ENCODE assay signal across 21 cellular contexts in the genomic region with DNA sequence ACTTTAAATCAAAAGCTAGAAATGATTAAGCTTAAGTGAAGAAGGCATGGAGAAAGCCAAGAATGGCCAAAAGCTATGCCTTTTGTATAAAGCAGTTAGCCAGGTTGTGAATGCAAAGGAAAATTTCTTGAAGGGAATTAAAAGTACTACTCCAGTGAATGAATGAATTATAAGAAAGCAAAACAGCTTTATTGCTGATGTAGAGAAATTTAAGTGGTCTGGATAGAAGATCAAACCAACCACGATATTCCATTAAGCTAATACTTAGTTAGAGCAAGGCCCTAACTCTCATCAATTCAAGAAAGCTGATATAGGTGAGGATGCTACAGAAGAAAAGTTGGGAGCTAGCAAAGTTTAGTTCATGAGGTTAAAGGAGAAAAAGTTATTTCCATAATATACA.
DNase-seq lines count a peak whose midpoint lies in the region; ATAC-seq, FAIRE-seq and TF ChIP-seq lines count a peak whose summit lies in the region.
"Had no signal": no experiment of that assay in that cellular context is flagged by ENCODE, and none has a peak within 500 bp of the region (broad histone marks: within the 10 kb centered on the region; RNA-seq: fewer than 3 reads in every experiment).

No MANE protein-coding gene starts in this region.

- H3K27me3 ChIP-seq in Karpas-422 (ENCODE audit: low read length) (no peaks in the 10 kb centered on the region), K562 (ENCODE audit: control insufficient read depth in 2 of 2, insufficient read depth in 2 of 2, low read length in 2 of 2) (no peaks in the 10 kb centered on the region)
- H3K27me3 ChIP-seq: BLaER1 treated with 17β-estradiol and CSF1 and Interleukin-3, amounts not matched to agents 10 nM and 100 nM had no signal

- 14% methylated on average over 1 of the region's 1 CpG for WGBS in A549 (ENCODE audit: missing lambda C conversion rate)
- WGBS in K562 (ENCODE audit: insufficient coverage, low coverage, missing lambda C conversion rate) = 6% methylated on average over 1 of the region's 1 CpG

- H3K9me3 ChIP-seq in A549 (no peaks in the 10 kb centered on the region), Karpas-422 (ENCODE audit: low read length) (no peaks in the 10 kb centered on the region; the same call in 1 of the 2 replicates), K562 (replicated peaks; ENCODE audit: control insufficient read depth, insufficient read depth, low read depth, low read length) (no peaks in the 10 kb centered on the region)
- H3K9me3 ChIP-seq: BLaER1 treated with 17β-estradiol and CSF1 and Interleukin-3, amounts not matched to agents 10 nM and 100 nM; Caco-2 had no signal

- TF ChIP-seq POLR2A in A549 (IDR thresholded peaks at IDR 0.05; ENCODE audit: low read length) (no peak), H54 (IDR thresholded peaks at IDR 0.05; ENCODE audit: low read depth, low read length) (no peak), K562 (conservative IDR thresholded peaks at IDR 0.05) (no peak)

- H3K79me2 ChIP-seq in Karpas-422 (ENCODE audit: low read length) = no peaks in the 10 kb centered on the region
- no peaks in the 10 kb centered on the region for H3K79me2 ChIP-seq in K562 (ENCODE audit: control insufficient read depth, insufficient read depth, low read length)

- FAIRE-seq in A549 (lab: Jason Lieb, UNC) (no peak), H54 (lab: Jason Lieb, UNC) (peak; percentile 61), K562 (lab: Jason Lieb, UNC) (no peak)
- FAIRE-seq: A204.1, D721Med, G401.6, GM12891, GM19239 had no signal

- TF ChIP-seq CTCF in A549 (IDR thresholded peaks at IDR 0.05) = no peak
- TF ChIP-seq CTCF in K562 (IDR thresholded peaks at IDR 0.05 in 2 of 3, conservative IDR thresholded peaks at IDR 0.05 in 1 of 3; ENCODE audit: insufficient read depth in 2 of 3, low read depth in 1 of 3, low read length in 3 of 3) = no peak

- BruUV-seq in K562 (replicated peaks; lab: Mats Ljungman, UMichigan) = no TSS peak

- TF ChIP-seq RAD21 in A549 (conservative IDR thresholded peaks at IDR 0.05 in 1 of 2, IDR thresholded peaks at IDR 0.05 in 1 of 2) = no peak
- no peak for TF ChIP-seq RAD21 in K562 (CRISPR knock-in tag; conservative IDR thresholded peaks at IDR 0.05 in 1 of 2, IDR thresholded peaks at IDR 0.05 in 1 of 2)

- H2AFZ ChIP-seq in Karpas-422 (ENCODE audit: low read length) (peak overlapping the region; percentile 84), K562 (ENCODE audit: low read depth, low read length) (0 out of 2 replicates have a peak overlapping the region, but pooled peaks have one; percentile 1)

- no peaks in the 10 kb centered on the region for H3K9me2 ChIP-seq in Karpas-422 (replicated peaks; ENCODE audit: insufficient read depth, low read length)

- intact Hi-C loops in K562 (cut with micrococcal nuclease) = loop anchor here (10.0 kb wide), 1 partner anchor 72 kb away; no protein-coding TSS in a partner anchor

- POLR2A ChIA-PET in A549 (lab: Yijun Ruan, JAX) (no interaction called here), K562 (lab: Yijun Ruan, JAX) (no interaction called here)

- H3K4me3 ChIP-seq in A549 (no peak overlapping the region), Karpas-422 (ENCODE audit: low read length) (no peak overlapping the region), K562 (no peak overlapping the region)
- H3K4me3 ChIP-seq: BLaER1 treated with 17β-estradiol and CSF1 and Interleukin-3, amounts not matched to agents 10 nM and 100 nM had no signal

- CTCF ChIA-PET in A549 (lab: Yijun Ruan, JAX) = no interaction called here
- CTCF ChIA-PET in K562 (lab: Yijun Ruan, JAX; ENCODE audit: low intra/inter-chr PET ratio) = no interaction called here

- H4K20me1 ChIP-seq in Karpas-422 (ENCODE audit: insufficient read depth, low read depth, low read length) = no peaks in the 10 kb centered on the region
- no peaks in the 10 kb centered on the region for H4K20me1 ChIP-seq in K562 (replicated peaks; ENCODE audit: control insufficient read depth, insufficient read depth, low read length)
- H4K20me1 ChIP-seq: BLaER1 treated with 17β-estradiol and CSF1 and Interleukin-3, amounts not matched to agents 10 nM and 100 nM had no signal

- DNase-seq in A549 (ENCODE audit: low read depth in 1 of 2, low spot score in 1 of 2) = no peak
- no peak for DNase-seq in H54 (ENCODE audit: insufficient read length, low spot score)
- no peak for DNase-seq in Karpas-422
- no peak for DNase-seq in K562 (ENCODE audit: extremely low read depth in 1 of 4, low spot score in 3 of 4)
- no peak for DNase-seq in AG20443 (ENCODE audit: low spot score)
- no peak for DNase-seq in Ammon's horn (ENCODE audit: low spot score)
- DNase-seq in OCI-M1 (lab: John Stamatoyannopoulos, UW) = no peak
- DNase-seq: 8988T; Caco-2; Calu3; CD4-positive, alpha-beta T cell; CD8-positive, alpha-beta T cell; DMS79 treated with DMSO at 0.1 percent for 48 hours; GF-D8 had no signal

- no peaks in the 10 kb centered on the region for H3K4me1 ChIP-seq in A549
- H3K4me1 ChIP-seq in Karpas-422 (ENCODE audit: low read length) = no peaks in the 10 kb centered on the region
- no peaks in the 10 kb centered on the region for H3K4me1 ChIP-seq in K562 (replicated peaks in 1 of 2; ENCODE audit: control insufficient read depth in 2 of 2, insufficient read depth in 2 of 2, low read length in 2 of 2)
- H3K4me1 ChIP-seq: Caco-2 had no signal

- no peak overlapping the region for H3K9ac ChIP-seq in Karpas-422 (ENCODE audit: low read length)
- H3K9ac ChIP-seq in K562 (ENCODE audit: insufficient read depth in 1 of 2, low read depth in 2 of 2, low read length in 2 of 2) = no peak overlapping the region
- H3K9ac ChIP-seq: BLaER1 treated with 17β-estradiol and CSF1 and Interleukin-3, amounts not matched to agents 10 nM and 100 nM had no signal

- no peak for TF ChIP-seq EP300 in A549 (IDR thresholded peaks at IDR 0.05)
- TF ChIP-seq EP300 in K562 (IDR thresholded peaks at IDR 0.05; ENCODE audit: low read length) = no peak

- no peak overlapping the region for H3K4me2 ChIP-seq in A549
- no peak overlapping the region for H3K4me2 ChIP-seq in Karpas-422 (ENCODE audit: low read depth, low read length, poor library complexity, severe bottlenecking)
- H3K4me2 ChIP-seq in K562 (ENCODE audit: insufficient read depth, low read length) = no peak overlapping the region
- H3K4me2 ChIP-seq: BLaER1 treated with 17β-estradiol and CSF1 and Interleukin-3, amounts not matched to agents 10 nM and 100 nM had no signal

- H3K36me3 ChIP-seq in Karpas-422 (ENCODE audit: insufficient read depth, low read length) (no peaks in the 10 kb centered on the region), K562 (ENCODE audit: control insufficient read depth, insufficient read depth, low read length) (no peaks in the 10 kb centered on the region)
- H3K36me3 ChIP-seq: BLaER1 treated with 17β-estradiol and CSF1 and Interleukin-3, amounts not matched to agents 10 nM and 100 nM had no signal

- H3K27ac ChIP-seq in A549 (no peak overlapping the region), Karpas-422 (ENCODE audit: low read length) (no peak overlapping the region), K562 (ENCODE audit: extremely low read depth, low read depth, low read length) (no peak overlapping the region)
- H3K27ac ChIP-seq: BLaER1 treated with 17β-estradiol and CSF1 and Interleukin-3, amounts not matched to agents 10 nM and 100 nM; C4-2B had no signal

- ATAC-seq in A549 = no peak
- ATAC-seq in K562 = no peak
- ATAC-seq: CD8-positive, alpha-beta T cell had no signal

- in situ Hi-C loops in K562 (cut with MboI) = no loop called here

- no peaks in the 10 kb centered on the region for H3K9me1 ChIP-seq in K562 (ENCODE audit: control insufficient read depth, insufficient read depth, low read length)

TF ChIP-seq in A549, 52 proteins besides CTCF, POLR2A, EP300 and RAD21:
- no peak for TF ChIP-seq KDM5A (IDR thresholded peaks at IDR 0.05)
- TF ChIP-seq BHLHE40 (IDR thresholded peaks at IDR 0.05; ENCODE audit: low read depth, low read length) = no peak
- no peak for TF ChIP-seq EHMT2 (IDR thresholded peaks at IDR 0.05; ENCODE audit: low read depth)
- TF ChIP-seq KDM1A (IDR thresholded peaks at IDR 0.05; ENCODE audit: low read depth) = no peak
- TF ChIP-seq, protein P1, sequence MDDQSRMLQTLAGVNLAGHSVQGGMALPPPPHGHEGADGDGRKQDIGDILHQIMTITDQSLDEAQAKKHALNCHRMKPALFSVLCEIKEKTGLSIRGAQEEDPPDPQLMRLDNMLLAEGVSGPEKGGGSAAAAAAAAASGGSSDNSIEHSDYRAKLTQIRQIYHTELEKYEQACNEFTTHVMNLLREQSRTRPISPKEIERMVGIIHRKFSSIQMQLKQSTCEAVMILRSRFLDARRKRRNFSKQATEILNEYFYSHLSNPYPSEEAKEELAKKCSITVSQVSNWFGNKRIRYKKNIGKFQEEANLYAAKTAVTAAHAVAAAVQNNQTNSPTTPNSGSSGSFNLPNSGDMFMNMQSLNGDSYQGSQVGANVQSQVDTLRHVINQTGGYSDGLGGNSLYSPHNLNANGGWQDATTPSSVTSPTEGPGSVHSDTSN (IDR thresholded peaks at IDR 0.05) = no peak
- peak; percentile 30 for TF ChIP-seq MAFK (IDR thresholded peaks at IDR 0.05; ENCODE audit: partially characterized antibody)
- no peak for TF ChIP-seq MAZ (IDR thresholded peaks at IDR 0.05; ENCODE audit: borderline replicate concordance, low read depth, low read length)
- no peak for TF ChIP-seq TP53 (CRISPR knock-in tag; IDR thresholded peaks at IDR 0.05)
TF ChIP-seq in A549: peak in this region for 1.

TF ChIP-seq in K562, 482 proteins besides CTCF, POLR2A, EP300 and RAD21 (continues in another document):
- TF ChIP-seq ADNP (tag; IDR thresholded peaks at IDR 0.05) = no peak
- no peak for TF ChIP-seq NELFE (IDR thresholded peaks at IDR 0.05; ENCODE audit: insufficient read depth, insufficient read length)
- no peak for TF ChIP-seq TAL1 (IDR thresholded peaks at IDR 0.05)
- no peak for TF ChIP-seq SP1 (CRISPR knock-in tag; IDR thresholded peaks at IDR 0.05)
- TF ChIP-seq MAFK (IDR thresholded peaks at IDR 0.05; ENCODE audit: low read length) = 0 out of 2 replicates have a peak, but pooled peaks have one; percentile 11
- TF ChIP-seq ZNF584 (CRISPR knock-in tag; IDR thresholded peaks at IDR 0.05; ENCODE audit: low read depth) = no peak
- no peak for TF ChIP-seq FOXA1 (IDR thresholded peaks at IDR 0.05; ENCODE audit: borderline replicate concordance)
- TF ChIP-seq MCM2 (IDR thresholded peaks at IDR 0.05; ENCODE audit: low read depth) = no peak
- TF ChIP-seq, protein P2, sequence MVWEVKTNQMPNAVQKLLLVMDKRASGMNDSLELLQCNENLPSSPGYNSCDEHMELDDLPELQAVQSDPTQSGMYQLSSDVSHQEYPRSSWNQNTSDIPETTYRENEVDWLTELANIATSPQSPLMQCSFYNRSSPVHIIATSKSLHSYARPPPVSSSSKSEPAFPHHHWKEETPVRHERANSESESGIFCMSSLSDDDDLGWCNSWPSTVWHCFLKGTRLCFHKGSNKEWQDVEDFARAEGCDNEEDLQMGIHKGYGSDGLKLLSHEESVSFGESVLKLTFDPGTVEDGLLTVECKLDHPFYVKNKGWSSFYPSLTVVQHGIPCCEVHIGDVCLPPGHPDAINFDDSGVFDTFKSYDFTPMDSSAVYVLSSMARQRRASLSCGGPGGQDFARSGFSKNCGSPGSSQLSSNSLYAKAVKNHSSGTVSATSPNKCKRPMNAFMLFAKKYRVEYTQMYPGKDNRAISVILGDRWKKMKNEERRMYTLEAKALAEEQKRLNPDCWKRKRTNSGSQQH (CRISPR knock-in tag; IDR thresholded peaks at IDR 0.05) = no peak
- 0 out of 2 replicates have a peak, but pooled peaks have one; percentile 18 for TF ChIP-seq MAFG (tag; conservative IDR thresholded peaks at IDR 0.05)
